ENCODE assay signal across 21 cellular contexts in the genomic region with DNA sequence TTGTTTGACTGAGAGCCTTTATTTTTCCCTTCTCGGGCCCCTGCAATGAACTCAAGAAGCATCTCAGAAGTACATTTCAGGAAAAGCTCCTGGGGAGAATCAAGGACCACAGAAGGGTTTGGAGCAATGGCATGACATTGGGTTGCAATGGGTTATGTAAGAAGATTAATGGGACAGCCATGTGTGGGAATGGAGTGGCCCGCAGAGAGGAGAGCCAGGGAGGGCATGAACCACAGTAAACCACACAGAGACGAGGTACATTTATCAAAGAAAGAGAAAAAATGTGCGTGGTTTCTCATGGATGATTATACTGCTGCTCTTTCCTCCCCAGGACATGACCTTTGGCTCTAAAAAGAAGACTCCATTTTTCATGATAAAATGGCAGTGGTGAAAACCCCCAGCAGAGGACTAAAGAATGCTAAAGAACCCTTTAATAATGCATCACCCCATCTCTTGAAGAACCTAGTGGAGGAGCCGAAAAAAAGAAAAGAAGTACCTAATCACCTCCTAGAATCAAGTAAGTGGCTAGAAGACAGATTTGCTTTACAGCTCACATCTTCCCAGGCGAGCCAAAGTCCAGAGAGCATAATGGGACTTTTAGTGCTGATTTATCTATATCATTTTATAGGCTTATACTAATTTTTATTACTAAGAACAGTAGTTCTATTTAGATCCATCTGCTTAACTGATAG. TPM values are rescaled to one million over a fixed set of nuclear protein-coding genes. Genes with fewer than 3 reads are reported as not detected.
DNase-seq lines count a peak whose midpoint lies in the region; ATAC-seq and TF ChIP-seq lines count a peak whose summit lies in the region.
"Had no signal": no experiment of that assay in that cellular context is flagged by ENCODE, and none has a peak within 500 bp of the region (broad histone marks: within the 10 kb centered on the region; RNA-seq: fewer than 3 reads in every experiment).

No MANE protein-coding gene starts in this region.

- H3K9me3 ChIP-seq in duodenal mucosa (ENCODE audit: control insufficient read depth in 1 of 2, low read length in 2 of 2) (no peaks in the 10 kb centered on the region), mesenchymal stem cell (ENCODE audit: control insufficient read depth, low read length) (no peaks in the 10 kb centered on the region), adrenal gland (replicated peaks in 1 of 3) (no peaks in the 10 kb centered on the region)
- H3K9me3 ChIP-seq: thyroid gland had no signal

- H2BK5ac ChIP-seq in mesenchymal stem cell (ENCODE audit: low read depth, low read length, poor library complexity, severe bottlenecking) = no peak overlapping the region

- no peaks in the 10 kb centered on the region for H3K79me1 ChIP-seq in mesenchymal stem cell (replicated peaks; ENCODE audit: low read length, poor library complexity, severe bottlenecking)

- DNase-seq in DMS 273 (lab: John Stamatoyannopoulos, UW; ENCODE audit: unreplicated experiment) (peak; percentile 35), DMS 273 treated with DMSO at 0.1 percent for 48 hours (lab: John Stamatoyannopoulos, UW) (no peak), mesenchymal stem cell (peak; percentile 27), pons (ENCODE audit: low spot score) (no peak), Kasumi-1 (lab: John Stamatoyannopoulos, UW) (no peak), adrenal gland (no peak)
- DNase-seq: activated CD4-positive, alpha-beta T cell treated with anti-CD3 and anti-CD28 coated beads, Interleukin-2, amount 10 ng/mL, durations not matched to agents 7 days and 5 days; central memory CD4-positive, alpha-beta T cell; NCI-H1930; NCI-H446 treated with DMSO at 0.1 percent for 48 hours; thyroid gland had no signal

- no peak overlapping the region for H2BK120ac ChIP-seq in mesenchymal stem cell (ENCODE audit: low read depth, low read length)

- no peak for TF ChIP-seq POLR2A in adrenal gland (IDR thresholded peaks at IDR 0.05)

- H3K36me3 ChIP-seq in duodenal mucosa (ENCODE audit: control insufficient read depth in 1 of 2, insufficient read depth in 2 of 2, low read length in 2 of 2) (no peaks in the 10 kb centered on the region), mesenchymal stem cell (ENCODE audit: control insufficient read depth in 1 of 2, insufficient read depth in 2 of 2, low read depth in 1 of 2, low read length in 2 of 2) (no peaks in the 10 kb centered on the region), adrenal gland (replicated peaks in 1 of 2) (no peaks in the 10 kb centered on the region)
- H3K36me3 ChIP-seq: BLaER1 treated with 17β-estradiol and CSF1 and Interleukin-3, amounts not matched to agents 10 nM and 100 nM; thyroid gland had no signal

- H3K9ac ChIP-seq in duodenal mucosa (ENCODE audit: low read depth in 1 of 2, low read length in 2 of 2) = no peak overlapping the region
- no peak overlapping the region for H3K9ac ChIP-seq in mesenchymal stem cell (ENCODE audit: low read length)
- H3K9ac ChIP-seq: BLaER1 treated with 17β-estradiol and CSF1 and Interleukin-3, amounts not matched to agents 10 nM and 100 nM had no signal

- H3K4me2 ChIP-seq in mesenchymal stem cell (ENCODE audit: low read length, poor library complexity, severe bottlenecking) = peak overlapping the region; percentile 41
- H3K4me2 ChIP-seq: BLaER1 treated with 17β-estradiol and CSF1 and Interleukin-3, amounts not matched to agents 10 nM and 100 nM had no signal

- H3K4me1 ChIP-seq in duodenal mucosa (ENCODE audit: control insufficient read depth in 1 of 2, insufficient read depth in 2 of 2, low read length in 2 of 2) = peaks cover 39 to 46% of the 10 kb centered on the region in 2 donors
- H3K4me1 ChIP-seq in mesenchymal stem cell (ENCODE audit: control insufficient read depth, insufficient read depth, low read depth, low read length) = peaks cover 15% of the 10 kb centered on the region
- peaks cover 2 to 24% of the 10 kb centered on the region in 2 donors for H3K4me1 ChIP-seq in adrenal gland (replicated peaks in 1 of 2)

- H3K4me3 ChIP-seq in duodenal mucosa (ENCODE audit: low read depth in 1 of 2, low read length in 2 of 2) (peak overlapping the region; percentile 60 to 74), mesenchymal stem cell (ENCODE audit: insufficient read depth in 1 of 2, low read depth in 1 of 2, low read length in 2 of 2) (no peak overlapping the region), adrenal gland (no peak overlapping the region)
- H3K4me3 ChIP-seq: BLaER1 treated with 17β-estradiol and CSF1 and Interleukin-3, amounts not matched to agents 10 nM and 100 nM; thyroid gland had no signal

- H3K14ac ChIP-seq in mesenchymal stem cell (ENCODE audit: low read length in 2 of 2) = no peak overlapping the region

- intact Hi-C loops in adrenal gland (cut with DNase I) = no loop called here

- H3K23ac ChIP-seq in mesenchymal stem cell (ENCODE audit: low read length in 2 of 2) = no peak overlapping the region

- no peak overlapping the region for H2BK15ac ChIP-seq in mesenchymal stem cell (ENCODE audit: low read depth, poor library complexity, severe bottlenecking)

- WGBS in mesenchymal stem cell = 79% methylated on average over 2 of the region's 6 CpGs
- 60 to 71% (median 67%) methylated on average over 6 of the region's 6 CpGs for WGBS in adrenal gland, 4 donors

- H2BK12ac ChIP-seq in mesenchymal stem cell (ENCODE audit: low read length in 2 of 2) = no peak overlapping the region

- ATAC-seq in GM21360 (IDR thresholded peaks at IDR 0.05; ENCODE audit: unreplicated experiment) = no peak
- ATAC-seq: Right ventricle myocardium inferior; stimulated activated effector memory CD8-positive, alpha-beta T cell treated with anti-CD3 and anti-CD28 coated beads, Interleukin-12 subunit alpha, Interleukin-12 subunit beta, amount 100 ng/mL, for 72 hours had no signal

- peak overlapping the region; percentile 21 for H2AK5ac ChIP-seq in mesenchymal stem cell (ENCODE audit: low read length, severe bottlenecking)

- H3K4ac ChIP-seq in mesenchymal stem cell (ENCODE audit: low read depth in 1 of 2, low read length in 2 of 2) = no peak overlapping the region

- no peaks in the 10 kb centered on the region for H3K27me3 ChIP-seq in duodenal mucosa (ENCODE audit: control insufficient read depth in 1 of 2, insufficient read depth in 2 of 2, low read length in 2 of 2)
- H3K27me3 ChIP-seq in mesenchymal stem cell (ENCODE audit: control insufficient read depth in 1 of 2, insufficient read depth in 1 of 2, low read length in 2 of 2) = peaks cover 0 to 49% of the 10 kb centered on the region in 2 experiments
- H3K27me3 ChIP-seq in adrenal gland = no peaks in the 10 kb centered on the region
- H3K27me3 ChIP-seq: thyroid gland had no signal

- H3K18ac ChIP-seq in mesenchymal stem cell (ENCODE audit: low read depth in 1 of 2, low read length in 2 of 2) = no peak overlapping the region

- H4K8ac ChIP-seq in mesenchymal stem cell (ENCODE audit: low read length) = no peak overlapping the region

- H3K27ac ChIP-seq in duodenal mucosa (ENCODE audit: low read depth, low read length) = no peak overlapping the region
- H3K27ac ChIP-seq in mesenchymal stem cell (ENCODE audit: low read length, poor library complexity, severe bottlenecking) = peak overlapping the region; percentile 80
- peak overlapping the region in 1 of 5 donors; percentile 61 for H3K27ac ChIP-seq in adrenal gland
- H3K27ac ChIP-seq: 22Rv1; BLaER1 treated with 17β-estradiol and CSF1 and Interleukin-3, amounts not matched to agents 10 nM and 100 nM; thyroid gland had no signal

- H4K91ac ChIP-seq in mesenchymal stem cell (ENCODE audit: low read length) = no peak overlapping the region

- no peak for TF ChIP-seq CTCF in adrenal gland (IDR thresholded peaks at IDR 0.05)

- H2AFZ ChIP-seq in mesenchymal stem cell (ENCODE audit: low read depth, low read length) = no peak overlapping the region

RNA-seq across cellular contexts. Expression of a gene that starts 1.7 kb away (rescaled TPM):
- 0.03 TPM for polyA plus RNA-seq in mesenchymal stem cell (2013, experiment 1 of 2)
- 0.07 TPM for polyA plus RNA-seq in mesenchymal stem cell (2013, experiment 2 of 2)
- total RNA-seq in adrenal gland = 10 to 100 TPM in 1 of 8 donors, 1 to 10 TPM in 7; 1.1 to 10.1 (median 3.4) TPM
- 1 to 10 TPM; 4.3 to 4.8 (median 4.8) TPM for polyA plus RNA-seq in adrenal gland
- total RNA-seq: activated CD4-positive, alpha-beta T cell treated with anti-CD3 and anti-CD28 coated beads, Interleukin-2, amount 10 ng/mL, durations not matched to agents 7 days and 5 days; activated T-helper 2 cell treated with anti-CD3 and anti-CD28 coated beads, Interferon-gamma antibody, Interleukin-2, Interleukin-4, amounts not matched to agents 10 μg/mL and 5 μg/mL and 100 μg/mL, durations not matched to agents 14 hours and 24 hours and 36 hours; lower leg skin; osteocyte had no signal

RNA-seq across cellular contexts. Expression of a gene that starts 21.6 kb away (rescaled TPM):
- polyA plus RNA-seq in mesenchymal stem cell (2013, experiment 1 of 2) = not detected
- not detected for polyA plus RNA-seq in mesenchymal stem cell (2013, experiment 2 of 2)
- total RNA-seq in adrenal gland = 1 to 10 TPM in 1 of 8 donors, under 1 TPM in 2, not detected in 5; 0.41 to 1.6 (median 0.46) TPM
- polyA plus RNA-seq in adrenal gland = 1 to 10 TPM in 2 of 3 donors, under 1 TPM in 1; 0.35 to 8.3 (median 4.4) TPM
- total RNA-seq: activated CD4-positive, alpha-beta T cell treated with anti-CD3 and anti-CD28 coated beads, Interleukin-2, amount 10 ng/mL, durations not matched to agents 7 days and 5 days; activated T-helper 2 cell treated with anti-CD3 and anti-CD28 coated beads, Interferon-gamma antibody, Interleukin-2, Interleukin-4, amounts not matched to agents 10 μg/mL and 5 μg/mL and 100 μg/mL, durations not matched to agents 14 hours and 24 hours and 36 hours; lower leg skin; osteocyte; sciatic nerve; thyroid gland had no signal

Comparison
In these comparisons a context has a peak if more than half of its experiments do, and no peak if none do; other contexts are left out.
1. DNase-seq: peak in DMS 273 (single experiment) and mesenchymal stem cell (single experiment); none in DMS 273 treated with DMSO at 0.1 percent for 48 hours (single experiment), pons (single experiment), Kasumi-1 (0 of 2) and adrenal gland (0 of 7).
2. H3K4me3 ChIP-seq: peak in duodenal mucosa (2 of 2); none in mesenchymal stem cell (0 of 2) and adrenal gland (0 of 4).